15 cellular contexts compared by ENCODE assay signal in genomic region chr11:47264119-47264915, GRCh38. TPM values are rescaled to one million over a fixed set of nuclear protein-coding genes. Genes with fewer than 3 reads are reported as not detected.
DNase-seq lines count a peak whose midpoint lies in the region; ATAC-seq and TF ChIP-seq lines count a peak whose summit lies in the region.
"Had no signal": no experiment of that assay in that cellular context is flagged by ENCODE, and none has a peak within 500 bp of the region (broad histone marks: within the 10 kb centered on the region; RNA-seq: fewer than 3 reads in every experiment).

No MANE protein-coding gene starts in this region.

- no peaks in the 10 kb centered on the region for H3K27me3 Mint-ChIP-seq in activated CD4-positive, alpha-beta T cell treated with anti-CD3 and anti-CD28 coated beads for 36 hours
- peaks cover 2% of the 10 kb centered on the region for H3K27me3 Mint-ChIP-seq in neural crest cell (ENCODE audit: low read depth)
- H3K27me3 Mint-ChIP-seq: central memory CD8-positive, alpha-beta T cell; effector memory CD8-positive, alpha-beta T cell had no signal

- no peak for ATAC-seq in activated CD4-positive, alpha-beta T cell treated with anti-CD3 and anti-CD28 coated beads for 36 hours
- no peak for ATAC-seq in HG02588 (IDR thresholded peaks at IDR 0.05; ENCODE audit: unreplicated experiment)
- ATAC-seq: effector memory CD8-positive, alpha-beta T cell had no signal

- no peaks in the 10 kb centered on the region for H3K9me3 Mint-ChIP-seq in activated CD4-positive, alpha-beta T cell treated with anti-CD3 and anti-CD28 coated beads for 36 hours (ENCODE audit: low read depth)
- H3K9me3 Mint-ChIP-seq in neural crest cell = no peaks in the 10 kb centered on the region
- H3K9me3 Mint-ChIP-seq: central memory CD8-positive, alpha-beta T cell; effector memory CD8-positive, alpha-beta T cell had no signal

- peaks cover 3% of the 10 kb centered on the region; the same call in 1 of the 2 replicates for H3K36me3 ChIP-seq in SJSA1
- H3K36me3 ChIP-seq: prostate gland had no signal

- peaks cover 30% of the 10 kb centered on the region for H3K4me1 Mint-ChIP-seq in activated CD4-positive, alpha-beta T cell treated with anti-CD3 and anti-CD28 coated beads for 36 hours
- H3K4me1 Mint-ChIP-seq in neural crest cell = peaks cover 29% of the 10 kb centered on the region

- in situ Hi-C loops in astrocyte of the spinal cord (cut with HindIII; ENCODE audit: low sequenced_read_pairs) = no loop called here

- no peak for DNase-seq in activated CD4-positive, alpha-beta T cell treated with anti-CD3 and anti-CD28 coated beads for 36 hours
- no peak for DNase-seq in activated CD4-positive, alpha-beta T cell treated with anti-CD3 and anti-CD28 coated beads, Interleukin-2, amount 50 U/mL, for 48 hours
- DNase-seq in SJSA1 (ENCODE audit: low read depth in 1 of 2, low spot score in 2 of 2) (peak in 1 of 2 experiments; percentile 72), astrocyte of the spinal cord (ENCODE audit: low read depth, low spot score) (peak; percentile 40), neural crest cell (ENCODE audit: low read depth, low spot score) (no peak)
- no peak for DNase-seq in stimulated activated CD4-positive, alpha-beta T cell treated with anti-CD3 and anti-CD28 coated beads, Interleukin-2, amount 100 ng/mL, for 24 hours
- no peak for DNase-seq in stimulated activated naive CD4-positive, alpha-beta T cell treated with Interleukin-2 at 50 U/mL for 16 hours (lab: John Stamatoyannopoulos, UW)
- DNase-seq: effector memory CD8-positive, alpha-beta T cell; left ventricle myocardium inferior; NCI-H1105; NCI-H774 had no signal

- H3K36me3 Mint-ChIP-seq in activated CD4-positive, alpha-beta T cell treated with anti-CD3 and anti-CD28 coated beads for 36 hours (ENCODE audit: low read depth) = no peaks in the 10 kb centered on the region
- H3K36me3 Mint-ChIP-seq in neural crest cell (ENCODE audit: low read depth) = no peaks in the 10 kb centered on the region

- H3K27ac Mint-ChIP-seq in activated CD4-positive, alpha-beta T cell treated with anti-CD3 and anti-CD28 coated beads for 36 hours = peak overlapping the region; percentile 55
- H3K27ac Mint-ChIP-seq in neural crest cell (ENCODE audit: unreplicated experiment) = peak overlapping the region; percentile 36

- H3K4me3 ChIP-seq in SJSA1 (no peak overlapping the region), astrocyte of the spinal cord (ENCODE audit: low read depth, low read length) (no peak overlapping the region)
- H3K4me3 ChIP-seq: left ventricle myocardium inferior, prostate gland had no signal

- CTCF ChIA-PET in activated CD4-positive, alpha-beta T cell treated with anti-CD3 and anti-CD28 coated beads for 36 hours (lab: Charles Lee) = interaction anchor here (0.6 to 1.4 kb wide), 6 partner anchors 16 to 134 kb away, joined by 3 to 4 read pairs (median 4); partner anchors contain the start of gene ACP2

- H3K27me3 ChIP-seq in SJSA1 (replicated peaks) = no peaks in the 10 kb centered on the region

- H3K4me3 Mint-ChIP-seq in activated CD4-positive, alpha-beta T cell treated with anti-CD3 and anti-CD28 coated beads for 36 hours = no peak overlapping the region
- no peak overlapping the region for H3K4me3 Mint-ChIP-seq in neural crest cell
- H3K4me3 Mint-ChIP-seq: central memory CD8-positive, alpha-beta T cell had no signal

- TF ChIP-seq CTCF in astrocyte of the spinal cord (IDR thresholded peaks at IDR 0.05; ENCODE audit: low read depth, low read length) (no peak), neural crest cell (conservative IDR thresholded peaks at IDR 0.05) (no peak)

- H3K4me1 ChIP-seq in SJSA1 (replicated peaks) = peaks cover 41% of the 10 kb centered on the region

- POLR2A ChIA-PET in activated CD4-positive, alpha-beta T cell treated with anti-CD3 and anti-CD28 coated beads for 36 hours (lab: Charles Lee) = interaction anchor here (0.8 to 1.7 kb wide), 2 partner anchors 10 to 1148 kb away, joined by 3 read pairs; no protein-coding TSS in a partner anchor

- H3K27ac ChIP-seq in SJSA1 = peak overlapping the region; percentile 78
- H3K27ac ChIP-seq: HL-60, left ventricle myocardium inferior, prostate gland had no signal

- intact Hi-C loops in activated CD4-positive, alpha-beta T cell treated with anti-CD3 and anti-CD28 coated beads for 36 hours (cut with DNase I, micrococcal nuclease) = no loop called here

- H3K9me3 ChIP-seq in SJSA1 (replicated peaks) = no peaks in the 10 kb centered on the region
- H3K9me3 ChIP-seq: left ventricle myocardium inferior, prostate gland had no signal

RNA-seq across cellular contexts. Expression of gene MADD, which starts 5.6 kb away (rescaled TPM):
- 10 to 100 TPM; 54.4 to 67.3 TPM for total RNA-seq in activated CD4-positive, alpha-beta T cell treated with anti-CD3 and anti-CD28 coated beads for 36 hours
- total RNA-seq in SJSA1 (2014; rRNA removed; shearing (Covaris generic)) = 15.7 and 20.9 TPM in 2 replicates
- total RNA-seq in neural crest cell = 56.2 and 59.2 TPM in 2 replicates

RNA-seq across cellular contexts. Expression of gene NR1H3, which starts 6.5 kb away (rescaled TPM):
- total RNA-seq in activated CD4-positive, alpha-beta T cell treated with anti-CD3 and anti-CD28 coated beads for 36 hours = 10 to 100 TPM in 1 of 2 experiments, 1 to 10 TPM in 1; 9.5 to 13.3 TPM
- 11.1 and 11.8 TPM in 2 replicates for total RNA-seq in SJSA1 (2014; rRNA removed; shearing (Covaris generic))
- 15.2 and 19.1 TPM in 2 replicates for total RNA-seq in neural crest cell

RNA-seq across cellular contexts. Expression of gene ACP2, which starts 15.7 kb away (rescaled TPM):
- total RNA-seq in activated CD4-positive, alpha-beta T cell treated with anti-CD3 and anti-CD28 coated beads for 36 hours = 10 to 100 TPM; 10.2 to 11.2 TPM
- total RNA-seq in SJSA1 (2014; rRNA removed; shearing (Covaris generic)) = 29.8 and 34.4 TPM in 2 replicates
- total RNA-seq in neural crest cell = 41.0 and 41.7 TPM in 2 replicates

RNA-seq across cellular contexts. Expression of gene DDB2, which starts 49.5 kb away (rescaled TPM):
- total RNA-seq in activated CD4-positive, alpha-beta T cell treated with anti-CD3 and anti-CD28 coated beads for 36 hours = 100 to 1,000 TPM; 159 to 178 TPM
- 41.3 and 63.5 TPM in 2 replicates for total RNA-seq in SJSA1 (2014; rRNA removed; shearing (Covaris generic))
- total RNA-seq in neural crest cell = 32.2 and 33.9 TPM in 2 replicates
